11 cellular contexts compared by ENCODE assay signal in the genomic region with DNA sequence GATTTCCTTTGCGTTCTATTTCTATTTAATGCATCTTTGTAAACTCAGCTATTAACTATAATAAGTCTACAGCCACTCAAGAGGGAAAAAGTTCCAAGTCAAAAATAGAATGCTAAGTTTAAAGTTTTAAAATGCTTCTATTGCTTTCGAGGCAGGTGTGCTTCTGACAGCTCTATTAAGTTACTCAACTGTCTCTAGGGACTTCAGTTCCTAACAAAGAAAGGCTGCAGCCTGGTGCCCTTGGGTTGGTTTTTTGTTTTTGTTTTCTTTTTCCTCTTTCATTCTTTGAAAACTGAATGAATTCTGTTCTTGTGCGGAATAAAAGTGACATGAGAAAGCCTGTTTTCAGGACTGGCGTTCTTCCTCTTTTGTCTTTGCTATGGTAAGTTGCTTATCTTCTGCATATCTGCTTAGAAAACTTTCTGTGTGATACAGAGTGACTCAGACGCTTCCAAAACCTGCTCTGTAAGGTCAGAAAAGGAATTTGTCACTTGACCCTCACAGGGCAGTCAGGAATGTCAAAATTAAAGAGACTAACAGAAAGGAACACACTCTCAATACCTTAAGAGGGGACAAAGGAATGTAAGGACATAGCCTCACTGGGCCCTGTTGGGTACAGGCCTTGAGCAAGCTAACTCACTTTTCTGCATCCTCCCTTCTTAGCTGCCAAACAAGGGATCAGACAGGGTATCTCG. TPM values are rescaled to one million over a fixed set of nuclear protein-coding genes. Genes with fewer than 3 reads are reported as not detected.
DNase-seq lines count a peak whose midpoint lies in the region; ATAC-seq and TF ChIP-seq lines count a peak whose summit lies in the region.
"Had no signal": no experiment of that assay in that cellular context is flagged by ENCODE, and none has a peak within 500 bp of the region (broad histone marks: within the 10 kb centered on the region; RNA-seq: fewer than 3 reads in every experiment).

No MANE protein-coding gene starts in this region.

- WGBS in right lobe of liver (ENCODE audit: insufficient coverage, low coverage, low lambda C conversion rate, missing lambda C conversion rate): 39% methylated on average over 6 of the region's 6 CpGs
- WGBS in esophagus squamous epithelium, 2 donors: 40 to 42% methylated on average over 6 of the region's 6 CpGs
- WGBS in lower leg skin, 2 donors: 47 to 55% methylated on average over 6 of the region's 6 CpGs

- H3K9me3 Mint-ChIP-seq in brain: no peaks in the 10 kb centered on the region
- H3K9me3 Mint-ChIP-seq: CD8-positive, alpha-beta memory T cell; T-helper 1 cell treated with Interleukin-12 subunit alpha and Interleukin-12 subunit beta and Interleukin-4 antibody, amounts not matched to agents 30 μg/mL and 1 μg/mL, for 36 hours had no signal

- peaks cover 9% of the 10 kb centered on the region for H3K36me3 Mint-ChIP-seq in brain
- H3K36me3 Mint-ChIP-seq: CD8-positive, alpha-beta memory T cell had no signal

- H3K4me2 ChIP-seq in BLaER1 treated with 17β-estradiol and CSF1 and Interleukin-3, amounts not matched to agents 10 nM and 100 nM: peak overlapping the region; percentile 67 to 85 (median 72)

- peaks cover 0 to 11% (median 0%) of the 10 kb centered on the region in 11 experiments; a peak in 1 of 22 replicates for H3K9me3 ChIP-seq in BLaER1 treated with 17β-estradiol and CSF1 and Interleukin-3, amounts not matched to agents 10 nM and 100 nM (replicated peaks in 1 of 11)
- H3K9me3 ChIP-seq in right lobe of liver (no peaks in the 10 kb centered on the region), esophagus squamous epithelium (no peaks in the 10 kb centered on the region)

- H3K4me3 Mint-ChIP-seq in brain: peak overlapping the region in 3 of 5 experiments; percentile 2 to 32 (median 28)
- H3K4me3 Mint-ChIP-seq: CD8-positive, alpha-beta memory T cell; T-helper 1 cell treated with Interleukin-12 subunit alpha and Interleukin-12 subunit beta and Interleukin-4 antibody, amounts not matched to agents 30 μg/mL and 1 μg/mL, for 36 hours had no signal

- H3K27ac Mint-ChIP-seq in brain: peak overlapping the region in 4 of 5 experiments; percentile 61 to 87 (median 71)
- H3K27ac Mint-ChIP-seq: CD8-positive, alpha-beta memory T cell; T-helper 1 cell treated with Interleukin-12 subunit alpha and Interleukin-12 subunit beta and Interleukin-4 antibody, amounts not matched to agents 30 μg/mL and 1 μg/mL, for 36 hours had no signal

- H3K9ac ChIP-seq in BLaER1 treated with 17β-estradiol and CSF1 and Interleukin-3, amounts not matched to agents 10 nM and 100 nM: peak overlapping the region in 8 of 11 experiments; percentile 2 to 38 (median 14); a peak in 8 of 22 replicates

- DNase-seq in HS-27A (ENCODE audit: low read depth) (peak; percentile 29), right lobe of liver (no peak), esophagus squamous epithelium (lab: John Stamatoyannopoulos, UW) (no peak), lower leg skin (ENCODE audit: low spot score in 2 of 2) (no peak)
- DNase-seq in central memory CD4-positive, alpha-beta T cell: no peak
- DNase-seq: CD8-positive, alpha-beta memory T cell; NCI-H1694 treated with DMSO at 0.1 percent for 48 hours had no signal

- peak overlapping the region in 7 of 11 experiments; percentile 1 to 58 (median 47); a peak in 11 of 22 replicates for H3K27ac ChIP-seq in BLaER1 treated with 17β-estradiol and CSF1 and Interleukin-3, amounts not matched to agents 10 nM and 100 nM
- peak overlapping the region in 2 of 3 donors; percentile 33 to 36 for H3K27ac ChIP-seq in right lobe of liver
- peak overlapping the region in 1 of 4 donors; percentile 31 for H3K27ac ChIP-seq in esophagus squamous epithelium

- no peaks in the 10 kb centered on the region for H3K27me3 ChIP-seq in BLaER1 treated with 17β-estradiol and CSF1 and Interleukin-3, amounts not matched to agents 10 nM and 100 nM
- H3K27me3 ChIP-seq in right lobe of liver (no peaks in the 10 kb centered on the region), esophagus squamous epithelium (no peaks in the 10 kb centered on the region)

- peaks cover 64% of the 10 kb centered on the region for H3K4me1 Mint-ChIP-seq in brain
- H3K4me1 Mint-ChIP-seq: CD8-positive, alpha-beta memory T cell had no signal

- H3K36me3 ChIP-seq in BLaER1 treated with 17β-estradiol and CSF1 and Interleukin-3, amounts not matched to agents 10 nM and 100 nM: peaks cover 0 to 6% (median 0%) of the 10 kb centered on the region in 11 experiments; a peak in 1 of 22 replicates
- H3K36me3 ChIP-seq in right lobe of liver (no peaks in the 10 kb centered on the region), esophagus squamous epithelium (no peaks in the 10 kb centered on the region)

- TF ChIP-seq POLR2A in right lobe of liver (IDR thresholded peaks at IDR 0.05): no peak
- TF ChIP-seq POLR2A in esophagus squamous epithelium (IDR thresholded peaks at IDR 0.05): no peak
- TF ChIP-seq POLR2A in lower leg skin (IDR thresholded peaks at IDR 0.05): no peak

- H3K4me1 ChIP-seq in BLaER1 treated with 17β-estradiol and CSF1 and Interleukin-3, amounts not matched to agents 10 nM and 100 nM: peaks cover 18 to 31% (median 24%) of the 10 kb centered on the region in 10 experiments
- H3K4me1 ChIP-seq in right lobe of liver (peaks cover 0 to 42% (median 13%) of the 10 kb centered on the region in 4 donors), esophagus squamous epithelium (peaks cover 0 to 19% (median 9%) of the 10 kb centered on the region in 3 donors)

- ATAC-seq in right lobe of liver (peak; percentile 25 to 50 (median 34)), HG03520 (IDR thresholded peaks at IDR 0.05; ENCODE audit: unreplicated experiment) (no peak)

- peak overlapping the region in 1 of 10 experiments; percentile 34; a peak in 4 of 20 replicates for H3K4me3 ChIP-seq in BLaER1 treated with 17β-estradiol and CSF1 and Interleukin-3, amounts not matched to agents 10 nM and 100 nM
- H3K4me3 ChIP-seq in right lobe of liver: no peak overlapping the region
- H3K4me3 ChIP-seq in esophagus squamous epithelium: no peak overlapping the region
- H3K4me3 ChIP-seq in lower leg skin (ENCODE audit: low read depth, poor library complexity, severe bottlenecking): no peak overlapping the region

- TF ChIP-seq CTCF in brain (conservative IDR thresholded peaks at IDR 0.05) (no peak), right lobe of liver (IDR thresholded peaks at IDR 0.05) (no peak), esophagus squamous epithelium (IDR thresholded peaks at IDR 0.05) (no peak), lower leg skin (IDR thresholded peaks at IDR 0.05) (no peak)

- no peaks in the 10 kb centered on the region for H3K27me3 Mint-ChIP-seq in brain

- intact Hi-C loops in right lobe of liver (cut with DNase I) (no loop called here), esophagus squamous epithelium (cut with DNase I) (no loop called here), lower leg skin (cut with DNase I; ENCODE audit: low total_unique reads) (no loop called here)

- no peaks in the 10 kb centered on the region for H4K20me1 ChIP-seq in BLaER1 treated with 17β-estradiol and CSF1 and Interleukin-3, amounts not matched to agents 10 nM and 100 nM

RNA-seq across cellular contexts. Expression of a gene that starts 56.1 kb away (rescaled TPM):
- polyA plus RNA-seq in brain (ENCODE audit: insufficient read depth, low read depth, low replicate concordance): 18.2 TPM
- total RNA-seq in right lobe of liver (10 to 100 TPM; 19.8 to 54.2 (median 28.5) TPM), esophagus squamous epithelium (10 to 100 TPM; 13.1 to 58.2 (median 32.0) TPM), lower leg skin (10 to 100 TPM; 44.4 to 70.9 (median 53.2) TPM)
- polyA plus RNA-seq: CD8-positive, alpha-beta memory T cell had no signal
